ENCODE assay signal across 8 cellular contexts in the genomic region with DNA sequence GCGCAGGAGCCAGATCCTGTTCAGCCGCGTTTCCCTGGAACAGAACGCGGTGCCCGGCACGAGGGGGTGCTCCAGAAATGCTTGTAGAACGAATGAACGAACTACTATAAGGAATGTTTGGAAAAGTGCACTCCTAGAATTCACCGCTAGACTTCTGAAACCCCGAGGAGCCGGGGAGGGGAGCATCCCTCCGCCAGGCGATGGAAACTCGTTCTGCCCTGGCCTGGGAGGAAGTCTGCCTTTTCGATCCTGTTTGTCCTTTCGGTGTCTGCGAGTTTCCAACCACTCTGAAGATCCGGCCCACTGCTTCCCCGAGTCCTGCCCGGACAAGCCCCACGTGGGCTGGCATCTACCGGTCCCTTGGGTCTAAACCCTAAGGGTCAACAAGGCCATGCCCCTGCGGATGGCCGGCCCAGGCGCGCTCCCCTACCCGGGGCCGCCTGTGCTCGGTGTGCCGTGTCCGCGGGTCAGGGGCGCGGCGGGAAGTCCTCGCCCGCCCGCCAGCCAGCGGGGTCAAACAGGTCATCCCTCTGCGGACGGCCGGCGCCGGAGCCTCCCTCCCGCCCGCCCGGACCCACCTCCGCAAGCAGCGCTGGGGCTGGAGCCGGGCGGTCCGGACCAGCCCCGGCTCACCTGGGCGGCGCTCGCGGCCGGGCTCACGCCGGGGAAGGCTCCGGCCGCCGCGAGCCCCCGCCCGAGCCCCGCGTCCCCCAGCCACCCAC. TPM values are rescaled to one million over a fixed set of nuclear protein-coding genes. Genes with fewer than 3 reads are reported as not detected.
DNase-seq lines count a peak whose midpoint lies in the region; ATAC-seq and TF ChIP-seq lines count a peak whose summit lies in the region.

No MANE protein-coding gene starts in this region.

- peaks cover 0 to 52% (median 21%) of the 10 kb centered on the region in 9 donors for H3K4me1 ChIP-seq in heart right ventricle
- peaks cover 9% of the 10 kb centered on the region for H3K4me1 ChIP-seq in prostate gland (replicated peaks)

- CTCF ChIA-PET in activated CD8-positive, alpha-beta memory T cell treated with anti-CD3 and anti-CD28 coated beads, Interleukin-2, amount 10 ng/mL, durations not matched to agents 7 days and 5 days (lab: Charles Lee) = interaction anchor here (1.8 kb wide), 1 partner anchor 59 kb away, joined by 5 read pairs; no protein-coding TSS in a partner anchor
- CTCF ChIA-PET in WTC11 (lab: Charles Lee) = interaction anchor here (0.9 to 1.2 kb wide), 4 partner anchors 60 to 836 kb away, joined by 3 to 6 read pairs (median 4); no protein-coding TSS in a partner anchor

- peak; percentile 27 for ATAC-seq in activated CD8-positive, alpha-beta memory T cell treated with anti-CD3 and anti-CD28 coated beads, Interleukin-2, amount 10 ng/mL, durations not matched to agents 7 days and 5 days
- peak; percentile 34 for ATAC-seq in WTC11
- ATAC-seq in heart right ventricle = peak; percentile 17 to 68 (median 34)
- no peak for ATAC-seq in GM18858 (IDR thresholded peaks at IDR 0.05; ENCODE audit: unreplicated experiment)
- no peak for ATAC-seq in GM21576 (IDR thresholded peaks at IDR 0.05; ENCODE audit: unreplicated experiment)

- peaks cover 13% of the 10 kb centered on the region for H3K4me1 Mint-ChIP-seq in activated CD8-positive, alpha-beta memory T cell treated with anti-CD3 and anti-CD28 coated beads, Interleukin-2, amount 10 ng/mL, durations not matched to agents 7 days and 5 days
- peaks cover 42% of the 10 kb centered on the region for H3K4me1 Mint-ChIP-seq in WTC11

- no peak overlapping the region for H3K27ac Mint-ChIP-seq in activated CD8-positive, alpha-beta memory T cell treated with anti-CD3 and anti-CD28 coated beads, Interleukin-2, amount 10 ng/mL, durations not matched to agents 7 days and 5 days
- H3K27ac Mint-ChIP-seq in WTC11 = no peak overlapping the region

- H3K27ac ChIP-seq in heart right ventricle = peak overlapping the region; percentile 3 to 87 (median 80)
- H3K27ac ChIP-seq in prostate gland = peak overlapping the region; percentile 42 to 49

- H3K36me3 ChIP-seq in heart right ventricle (no peaks in the 10 kb centered on the region), prostate gland (no peaks in the 10 kb centered on the region)

- no peak for TF ChIP-seq CTCF in WTC11 (IDR thresholded peaks at IDR 0.05)
- TF ChIP-seq CTCF in heart right ventricle (IDR thresholded peaks at IDR 0.05) = peak in 4 of 9 donors; percentile 16 to 22 (median 17)
- TF ChIP-seq CTCF in prostate gland (IDR thresholded peaks at IDR 0.05) = peak in 2 of 4 experiments; percentile 21 to 32

- no peak for TF ChIP-seq POLR2A in prostate gland (IDR thresholded peaks at IDR 0.05)

- intact Hi-C loops in heart right ventricle (cut with DNase I) = loop anchor here in 9 of 10 donors (5.0 to 10.0 kb wide), 10 partner anchors 57 to 838 kb away; no protein-coding TSS in a partner anchor
- intact Hi-C loops in prostate gland (cut with DNase I) = loop anchor here (2.0 to 5.0 kb wide), 5 partner anchors 62 to 508 kb away; no protein-coding TSS in a partner anchor

- 1% methylated on average over 48 to 69 of the region's 69 CpGs for WGBS in heart right ventricle, 2 donors
- 0% methylated on average over 40 of the region's 69 CpGs for WGBS in prostate gland

- H3K4me3 ChIP-seq in heart right ventricle = peak overlapping the region; percentile 32 to 78 (median 67)
- H3K4me3 ChIP-seq in prostate gland = peak overlapping the region; percentile 40 to 44

- H3K4me3 Mint-ChIP-seq in activated CD8-positive, alpha-beta memory T cell treated with anti-CD3 and anti-CD28 coated beads, Interleukin-2, amount 10 ng/mL, durations not matched to agents 7 days and 5 days = no peak overlapping the region
- H3K4me3 Mint-ChIP-seq in WTC11 = peak overlapping the region; percentile 76

- POLR2A ChIA-PET in WTC11 (lab: Charles Lee) = no interaction called here

- no peaks in the 10 kb centered on the region for H3K9me3 ChIP-seq in heart right ventricle
- H3K9me3 ChIP-seq in prostate gland = no peaks in the 10 kb centered on the region

- H3K9me3 Mint-ChIP-seq in activated CD8-positive, alpha-beta memory T cell treated with anti-CD3 and anti-CD28 coated beads, Interleukin-2, amount 10 ng/mL, durations not matched to agents 7 days and 5 days (ENCODE audit: low read depth) = no peaks in the 10 kb centered on the region
- no peaks in the 10 kb centered on the region for H3K9me3 Mint-ChIP-seq in WTC11

- H3K27me3 ChIP-seq in heart right ventricle (peaks cover 0 to 64% (median 10%) of the 10 kb centered on the region in 7 donors), prostate gland (replicated peaks; ENCODE audit: insufficient read depth) (no peaks in the 10 kb centered on the region)

- H3K27me3 Mint-ChIP-seq in activated CD8-positive, alpha-beta memory T cell treated with anti-CD3 and anti-CD28 coated beads, Interleukin-2, amount 10 ng/mL, durations not matched to agents 7 days and 5 days = peaks cover 71% of the 10 kb centered on the region
- H3K27me3 Mint-ChIP-seq in WTC11 (ENCODE audit: low read depth) = peaks cover 38% of the 10 kb centered on the region

- no peak for DNase-seq in activated CD8-positive, alpha-beta memory T cell treated with anti-CD3 and anti-CD28 coated beads, Interleukin-2, amount 10 ng/mL, durations not matched to agents 7 days and 5 days
- DNase-seq in activated CD8-positive, alpha-beta memory T cell treated with anti-CD3 and anti-CD28 coated beads, Interleukin-2, amount 50 U/mL, for 48 hours = no peak
- DNase-seq in WTC11 (ENCODE audit: low spot score) (peak; percentile 44), heart right ventricle (peak; percentile 37 to 51), prostate gland (ENCODE audit: low spot score) (peak; percentile 25), SHP77 treated with DMSO at 0.1 percent for 48 hours (lab: John Stamatoyannopoulos, UW) (no peak)

- no peaks in the 10 kb centered on the region for H3K36me3 Mint-ChIP-seq in activated CD8-positive, alpha-beta memory T cell treated with anti-CD3 and anti-CD28 coated beads, Interleukin-2, amount 10 ng/mL, durations not matched to agents 7 days and 5 days
- no peaks in the 10 kb centered on the region for H3K36me3 Mint-ChIP-seq in WTC11

TF ChIP-seq in WTC11, 78 proteins besides CTCF, POLR2A, EP300 and RAD21:
- TF ChIP-seq SMAD4 (CRISPR knock-in tag; IDR thresholded peaks at IDR 0.05) = no peak
- no peak for TF ChIP-seq CREM (CRISPR knock-in tag; IDR thresholded peaks at IDR 0.05)
- peak; percentile 68 for TF ChIP-seq NR2C2 (CRISPR knock-in tag; IDR thresholded peaks at IDR 0.05)

RNA-seq across cellular contexts. Expression of gene SULF2, which starts 0.5 kb away (rescaled TPM):
- 1 to 10 TPM in 1 of 2 experiments, under 1 TPM in 1; 0.79 to 2.0 TPM for total RNA-seq in activated CD8-positive, alpha-beta memory T cell treated with anti-CD3 and anti-CD28 coated beads, Interleukin-2, amount 10 ng/mL, durations not matched to agents 7 days and 5 days
- total RNA-seq in WTC11 (2021) (36.0 to 38.1 TPM (median 37.5 TPM) in 3 replicates), heart right ventricle (10 to 100 TPM; 16.7 to 39.9 (median 26.4) TPM), prostate gland (10 to 100 TPM; 43.6 to 82.0 TPM)
- 10 to 100 TPM; 21.0 to 40.6 TPM for polyA plus RNA-seq in heart right ventricle

Comparison
In these comparisons a context has a peak if more than half of its experiments do, and no peak if none do; other contexts are left out.
1. ATAC-seq: peak in activated CD8-positive, alpha-beta memory T cell treated with anti-CD3 and anti-CD28 coated beads, Interleukin-2, amount 10 ng/mL, durations not matched to agents 7 days and 5 days (single experiment), WTC11 (single experiment) and heart right ventricle (8 of 8); none in GM18858 (single experiment) and GM21576 (single experiment).
2. DNase-seq: peak in WTC11 (single experiment), heart right ventricle (2 of 2) and prostate gland (single experiment); none in activated CD8-positive, alpha-beta memory T cell treated with anti-CD3 and anti-CD28 coated beads, Interleukin-2, amount 10 ng/mL, durations not matched to agents 7 days and 5 days (single experiment), activated CD8-positive, alpha-beta memory T cell treated with anti-CD3 and anti-CD28 coated beads, Interleukin-2, amount 50 U/mL, for 48 hours (single experiment) and SHP77 treated with DMSO at 0.1 percent for 48 hours (single experiment).
3. RNA of gene SULF2, which starts 0.5 kb away (total RNA-seq): 43.6 to 82.0 TPM in prostate gland, 36.0 to 38.1 TPM in WTC11 and 16.7 to 39.9 TPM in heart right ventricle; 0.79 to 2.0 TPM in activated CD8-positive, alpha-beta memory T cell treated with anti-CD3 and anti-CD28 coated beads, Interleukin-2, amount 10 ng/mL, durations not matched to agents 7 days and 5 days; every median in the first group is over 4 times any median in the second.